Comparison of ENCODE assay signal across 1 cellular context in the genomic region with DNA sequence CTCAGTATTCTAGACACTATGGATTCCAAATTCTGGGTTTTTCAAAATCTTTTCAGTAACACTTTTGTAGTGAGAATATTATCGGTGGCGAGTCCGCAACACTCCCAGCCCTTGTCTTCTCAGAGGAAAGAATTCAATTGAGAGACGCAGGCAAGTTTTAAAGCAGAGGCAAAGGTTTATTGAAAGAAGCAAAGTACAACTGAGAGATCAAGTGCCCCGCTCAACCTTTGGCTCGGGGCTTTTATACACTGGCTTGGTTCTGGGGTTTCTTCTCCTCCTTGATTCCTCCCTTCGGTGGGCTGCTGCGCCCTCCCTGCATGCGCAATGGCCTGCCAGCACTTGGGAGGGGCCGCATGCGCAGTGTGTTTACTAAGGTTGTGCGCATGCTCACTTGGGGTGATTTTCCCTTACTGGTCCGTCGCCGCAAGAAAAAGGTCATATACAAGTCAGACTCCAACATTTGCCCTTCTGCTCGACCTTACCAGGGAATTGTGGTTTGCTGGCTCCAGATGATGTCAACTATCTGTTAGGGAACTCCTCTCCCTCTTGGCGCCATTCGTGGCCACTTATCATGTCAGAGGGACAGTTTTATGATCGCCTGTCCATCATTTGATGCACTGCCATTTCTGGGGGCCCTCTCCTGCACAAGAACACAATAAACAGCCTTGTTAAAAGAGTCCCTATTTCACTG.
TF ChIP-seq lines count a peak whose summit lies in the region.

No MANE protein-coding gene starts in this region.

TF ChIP-seq in HepG2, 621 proteins besides CTCF, POLR2A, EP300 and RAD21 (continued from another document and continues in another):
- TF ChIP-seq HDAC2 (CRISPR knock-in tag; IDR thresholded peaks at IDR 0.05) (peak; percentile 41; the same call in 1 of the 2 replicates), POGZ (CRISPR knock-in tag; IDR thresholded peaks at IDR 0.05) (peak; percentile 82), MEIS2 (CRISPR knock-in tag; IDR thresholded peaks at IDR 0.05) (peak; percentile 44; the same call in 1 of the 2 replicates), NR2C2 (CRISPR knock-in tag; IDR thresholded peaks at IDR 0.05; ENCODE audit: borderline replicate concordance) (peak; percentile 82), HOXD1 (CRISPR knock-in tag; IDR thresholded peaks at IDR 0.05) (0 out of 2 replicates have a peak, but pooled peaks have one; percentile 65), ZNF224 (CRISPR knock-in tag; IDR thresholded peaks at IDR 0.05) (0 out of 2 replicates have a peak, but pooled peaks have one; percentile 48), NR2F1 (CRISPR knock-in tag; IDR thresholded peaks at IDR 0.05) (peak; percentile 39 to 60; a peak in 2 of 4 replicates), MED8 (CRISPR knock-in tag; IDR thresholded peaks at IDR 0.05; ENCODE audit: insufficient replicate concordance) (peak; percentile 28), ZNF652 (CRISPR knock-in tag; IDR thresholded peaks at IDR 0.05; ENCODE audit: borderline replicate concordance, low read depth) (no peak), GABPA (IDR thresholded peaks at IDR 0.05; ENCODE audit: low read depth, low read length) (no peak), GABPA (CRISPR knock-in tag; IDR thresholded peaks at IDR 0.05; ENCODE audit: low read depth) (no peak), ZFP82 (CRISPR knock-in tag; IDR thresholded peaks at IDR 0.05; ENCODE audit: borderline replicate concordance) (peak; percentile 13; the same call in 1 of the 2 replicates), ZNF891 (CRISPR knock-in tag; IDR thresholded peaks at IDR 0.05) (peak; percentile 56; the same call in 1 of the 2 replicates), ARHGAP35 (CRISPR knock-in tag; IDR thresholded peaks at IDR 0.05; ENCODE audit: borderline replicate concordance) (peak; percentile 29; the same call in 1 of the 2 replicates), CEBPB (IDR thresholded peaks at IDR 0.05; ENCODE audit: borderline replicate concordance, low read depth, low read length) (no peak), ZNF326 (CRISPR knock-in tag; IDR thresholded peaks at IDR 0.05; ENCODE audit: borderline replicate concordance) (no peak), MED1 (CRISPR knock-in tag; IDR thresholded peaks at IDR 0.05) (peak; percentile 48), SRY (CRISPR knock-in tag; IDR thresholded peaks at IDR 0.05) (no peak), HNRNPLL (IDR thresholded peaks at IDR 0.05; ENCODE audit: low read depth, low read length, poor library complexity, severe bottlenecking) (peak; percentile 56), ZMYM3 (CRISPR knock-in tag; IDR thresholded peaks at IDR 0.05) (no peak; the same call in 1 of the 2 replicates), ZNF501 (CRISPR knock-in tag; IDR thresholded peaks at IDR 0.05) (peak; percentile 92), KAT8 (CRISPR knock-in tag; IDR thresholded peaks at IDR 0.05) (peak; percentile 88), NR2F6 (IDR thresholded peaks at IDR 0.05) (peak; percentile 53), NR2F6 (CRISPR knock-in tag; IDR thresholded peaks at IDR 0.05) (peak; percentile 57; the same call in 1 of the 2 replicates), SP140L (CRISPR knock-in tag; IDR thresholded peaks at IDR 0.05; ENCODE audit: borderline replicate concordance) (0 out of 2 replicates have a peak, but pooled peaks have one; percentile 36), TCF12 (IDR thresholded peaks at IDR 0.05) (no peak), TCF12 (CRISPR knock-in tag; IDR thresholded peaks at IDR 0.05) (0 out of 2 replicates have a peak, but pooled peaks have one; percentile 28)
- TF ChIP-seq, protein P1, sequence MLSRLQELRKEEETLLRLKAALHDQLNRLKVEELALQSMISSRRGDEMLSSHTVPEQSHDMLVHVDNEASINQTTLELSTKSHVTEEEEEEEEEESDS (CRISPR knock-in tag; IDR thresholded peaks at IDR 0.05; ENCODE audit: borderline replicate concordance): peak; percentile 83; the same call in 1 of the 2 replicates
- TF ChIP-seq, protein P2, sequence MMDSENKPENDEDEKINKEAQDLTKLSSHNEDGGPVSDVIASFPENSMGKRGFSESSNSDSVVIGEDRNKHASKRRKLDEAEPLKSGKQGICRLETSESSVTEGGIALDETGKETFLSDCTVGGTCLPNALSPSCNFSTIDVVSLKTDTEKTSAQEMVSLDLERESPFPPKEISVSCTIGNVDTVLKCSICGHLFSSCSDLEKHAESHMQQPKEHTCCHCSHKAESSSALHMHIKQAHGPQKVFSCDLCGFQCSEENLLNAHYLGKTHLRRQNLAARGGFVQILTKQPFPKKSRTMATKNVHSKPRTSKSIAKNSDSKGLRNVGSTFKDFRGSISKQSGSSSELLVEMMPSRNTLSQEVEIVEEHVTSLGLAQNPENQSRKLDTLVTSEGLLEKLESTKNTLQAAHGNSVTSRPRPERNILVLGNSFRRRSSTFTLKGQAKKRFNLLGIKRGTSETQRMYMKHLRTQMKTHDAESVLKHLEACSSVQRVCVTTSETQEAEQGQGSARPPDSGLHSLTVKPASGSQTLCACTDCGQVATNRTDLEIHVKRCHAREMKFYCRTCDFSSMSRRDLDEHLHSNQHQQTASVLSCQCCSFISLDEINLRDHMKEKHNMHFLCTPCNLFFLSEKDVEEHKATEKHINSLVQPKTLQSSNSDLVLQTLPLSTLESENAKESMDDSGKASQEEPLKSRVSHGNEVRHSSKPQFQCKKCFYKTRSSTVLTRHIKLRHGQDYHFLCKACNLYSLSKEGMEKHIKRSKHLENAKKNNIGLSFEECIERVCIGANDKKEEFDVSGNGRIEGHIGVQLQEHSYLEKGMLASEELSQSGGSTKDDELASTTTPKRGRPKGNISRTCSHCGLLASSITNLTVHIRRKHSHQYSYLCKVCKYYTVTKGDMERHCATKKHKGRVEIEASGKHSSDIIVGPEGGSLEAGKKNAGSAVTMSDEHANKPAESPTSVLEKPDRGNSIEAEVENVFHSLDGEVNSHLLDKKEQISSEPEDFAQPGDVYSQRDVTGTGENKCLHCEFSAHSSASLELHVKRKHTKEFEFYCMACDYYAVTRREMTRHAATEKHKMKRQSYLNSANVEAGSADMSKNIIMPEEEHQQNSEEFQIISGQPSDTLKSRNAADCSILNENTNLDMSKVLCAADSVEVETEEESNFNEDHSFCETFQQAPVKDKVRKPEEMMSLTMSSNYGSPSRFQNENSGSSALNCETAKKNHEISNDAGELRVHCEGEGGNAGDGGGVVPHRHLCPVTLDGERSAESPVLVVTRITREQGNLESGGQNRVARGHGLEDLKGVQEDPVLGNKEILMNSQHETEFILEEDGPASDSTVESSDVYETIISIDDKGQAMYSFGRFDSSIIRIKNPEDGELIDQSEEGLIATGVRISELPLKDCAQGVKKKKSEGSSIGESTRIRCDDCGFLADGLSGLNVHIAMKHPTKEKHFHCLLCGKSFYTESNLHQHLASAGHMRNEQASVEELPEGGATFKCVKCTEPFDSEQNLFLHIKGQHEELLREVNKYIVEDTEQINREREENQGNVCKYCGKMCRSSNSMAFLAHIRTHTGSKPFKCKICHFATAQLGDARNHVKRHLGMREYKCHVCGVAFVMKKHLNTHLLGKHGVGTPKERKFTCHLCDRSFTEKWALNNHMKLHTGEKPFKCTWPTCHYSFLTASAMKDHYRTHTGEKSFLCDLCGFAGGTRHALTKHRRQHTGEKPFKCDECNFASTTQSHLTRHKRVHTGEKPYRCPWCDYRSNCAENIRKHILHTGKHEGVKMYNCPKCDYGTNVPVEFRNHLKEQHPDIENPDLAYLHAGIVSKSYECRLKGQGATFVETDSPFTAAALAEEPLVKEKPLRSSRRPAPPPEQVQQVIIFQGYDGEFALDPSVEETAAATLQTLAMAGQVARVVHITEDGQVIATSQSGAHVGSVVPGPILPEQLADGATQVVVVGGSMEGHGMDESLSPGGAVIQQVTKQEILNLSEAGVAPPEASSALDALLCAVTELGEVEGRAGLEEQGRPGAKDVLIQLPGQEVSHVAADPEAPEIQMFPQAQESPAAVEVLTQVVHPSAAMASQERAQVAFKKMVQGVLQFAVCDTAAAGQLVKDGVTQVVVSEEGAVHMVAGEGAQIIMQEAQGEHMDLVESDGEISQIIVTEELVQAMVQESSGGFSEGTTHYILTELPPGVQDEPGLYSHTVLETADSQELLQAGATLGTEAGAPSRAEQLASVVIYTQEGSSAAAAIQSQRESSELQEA (CRISPR knock-in tag; IDR thresholded peaks at IDR 0.05; ENCODE audit: not compliant biosample characterization): peak; percentile 63
- TF ChIP-seq, protein P3, sequence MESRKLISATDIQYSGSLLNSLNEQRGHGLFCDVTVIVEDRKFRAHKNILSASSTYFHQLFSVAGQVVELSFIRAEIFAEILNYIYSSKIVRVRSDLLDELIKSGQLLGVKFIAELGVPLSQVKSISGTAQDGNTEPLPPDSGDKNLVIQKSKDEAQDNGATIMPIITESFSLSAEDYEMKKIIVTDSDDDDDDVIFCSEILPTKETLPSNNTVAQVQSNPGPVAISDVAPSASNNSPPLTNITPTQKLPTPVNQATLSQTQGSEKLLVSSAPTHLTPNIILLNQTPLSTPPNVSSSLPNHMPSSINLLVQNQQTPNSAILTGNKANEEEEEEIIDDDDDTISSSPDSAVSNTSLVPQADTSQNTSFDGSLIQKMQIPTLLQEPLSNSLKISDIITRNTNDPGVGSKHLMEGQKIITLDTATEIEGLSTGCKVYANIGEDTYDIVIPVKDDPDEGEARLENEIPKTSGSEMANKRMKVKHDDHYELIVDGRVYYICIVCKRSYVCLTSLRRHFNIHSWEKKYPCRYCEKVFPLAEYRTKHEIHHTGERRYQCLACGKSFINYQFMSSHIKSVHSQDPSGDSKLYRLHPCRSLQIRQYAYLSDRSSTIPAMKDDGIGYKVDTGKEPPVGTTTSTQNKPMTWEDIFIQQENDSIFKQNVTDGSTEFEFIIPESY (CRISPR knock-in tag; IDR thresholded peaks at IDR 0.05): 0 out of 2 replicates have a peak, but pooled peaks have one; percentile 12
- TF ChIP-seq, protein P4, sequence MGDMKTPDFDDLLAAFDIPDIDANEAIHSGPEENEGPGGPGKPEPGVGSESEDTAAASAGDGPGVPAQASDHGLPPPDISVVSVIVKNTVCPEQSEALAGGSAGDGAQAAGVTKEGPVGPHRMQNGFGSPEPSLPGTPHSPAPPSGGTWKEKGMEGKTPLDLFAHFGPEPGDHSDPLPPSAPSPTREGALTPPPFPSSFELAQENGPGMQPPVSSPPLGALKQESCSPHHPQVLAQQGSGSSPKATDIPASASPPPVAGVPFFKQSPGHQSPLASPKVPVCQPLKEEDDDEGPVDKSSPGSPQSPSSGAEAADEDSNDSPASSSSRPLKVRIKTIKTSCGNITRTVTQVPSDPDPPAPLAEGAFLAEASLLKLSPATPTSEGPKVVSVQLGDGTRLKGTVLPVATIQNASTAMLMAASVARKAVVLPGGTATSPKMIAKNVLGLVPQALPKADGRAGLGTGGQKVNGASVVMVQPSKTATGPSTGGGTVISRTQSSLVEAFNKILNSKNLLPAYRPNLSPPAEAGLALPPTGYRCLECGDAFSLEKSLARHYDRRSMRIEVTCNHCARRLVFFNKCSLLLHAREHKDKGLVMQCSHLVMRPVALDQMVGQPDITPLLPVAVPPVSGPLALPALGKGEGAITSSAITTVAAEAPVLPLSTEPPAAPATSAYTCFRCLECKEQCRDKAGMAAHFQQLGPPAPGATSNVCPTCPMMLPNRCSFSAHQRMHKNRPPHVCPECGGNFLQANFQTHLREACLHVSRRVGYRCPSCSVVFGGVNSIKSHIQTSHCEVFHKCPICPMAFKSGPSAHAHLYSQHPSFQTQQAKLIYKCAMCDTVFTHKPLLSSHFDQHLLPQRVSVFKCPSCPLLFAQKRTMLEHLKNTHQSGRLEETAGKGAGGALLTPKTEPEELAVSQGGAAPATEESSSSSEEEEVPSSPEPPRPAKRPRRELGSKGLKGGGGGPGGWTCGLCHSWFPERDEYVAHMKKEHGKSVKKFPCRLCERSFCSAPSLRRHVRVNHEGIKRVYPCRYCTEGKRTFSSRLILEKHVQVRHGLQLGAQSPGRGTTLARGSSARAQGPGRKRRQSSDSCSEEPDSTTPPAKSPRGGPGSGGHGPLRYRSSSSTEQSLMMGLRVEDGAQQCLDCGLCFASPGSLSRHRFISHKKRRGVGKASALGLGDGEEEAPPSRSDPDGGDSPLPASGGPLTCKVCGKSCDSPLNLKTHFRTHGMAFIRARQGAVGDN (CRISPR knock-in tag; IDR thresholded peaks at IDR 0.05): peak; percentile 98
- TF ChIP-seq, protein P5, sequence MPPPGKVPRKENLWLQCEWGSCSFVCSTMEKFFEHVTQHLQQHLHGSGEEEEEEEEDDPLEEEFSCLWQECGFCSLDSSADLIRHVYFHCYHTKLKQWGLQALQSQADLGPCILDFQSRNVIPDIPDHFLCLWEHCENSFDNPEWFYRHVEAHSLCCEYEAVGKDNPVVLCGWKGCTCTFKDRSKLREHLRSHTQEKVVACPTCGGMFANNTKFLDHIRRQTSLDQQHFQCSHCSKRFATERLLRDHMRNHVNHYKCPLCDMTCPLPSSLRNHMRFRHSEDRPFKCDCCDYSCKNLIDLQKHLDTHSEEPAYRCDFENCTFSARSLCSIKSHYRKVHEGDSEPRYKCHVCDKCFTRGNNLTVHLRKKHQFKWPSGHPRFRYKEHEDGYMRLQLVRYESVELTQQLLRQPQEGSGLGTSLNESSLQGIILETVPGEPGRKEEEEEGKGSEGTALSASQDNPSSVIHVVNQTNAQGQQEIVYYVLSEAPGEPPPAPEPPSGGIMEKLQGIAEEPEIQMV (CRISPR knock-in tag; IDR thresholded peaks at IDR 0.05; ENCODE audit: low read depth): peak; percentile 71; the same call in 1 of the 2 replicates
- TF ChIP-seq, protein P6, sequence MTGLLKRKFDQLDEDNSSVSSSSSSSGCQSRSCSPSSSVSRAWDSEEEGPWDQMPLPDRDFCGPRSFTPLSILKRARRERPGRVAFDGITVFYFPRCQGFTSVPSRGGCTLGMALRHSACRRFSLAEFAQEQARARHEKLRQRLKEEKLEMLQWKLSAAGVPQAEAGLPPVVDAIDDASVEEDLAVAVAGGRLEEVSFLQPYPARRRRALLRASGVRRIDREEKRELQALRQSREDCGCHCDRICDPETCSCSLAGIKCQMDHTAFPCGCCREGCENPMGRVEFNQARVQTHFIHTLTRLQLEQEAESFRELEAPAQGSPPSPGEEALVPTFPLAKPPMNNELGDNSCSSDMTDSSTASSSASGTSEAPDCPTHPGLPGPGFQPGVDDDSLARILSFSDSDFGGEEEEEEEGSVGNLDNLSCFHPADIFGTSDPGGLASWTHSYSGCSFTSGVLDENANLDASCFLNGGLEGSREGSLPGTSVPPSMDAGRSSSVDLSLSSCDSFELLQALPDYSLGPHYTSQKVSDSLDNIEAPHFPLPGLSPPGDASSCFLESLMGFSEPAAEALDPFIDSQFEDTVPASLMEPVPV (CRISPR knock-in tag; IDR thresholded peaks at IDR 0.05): peak; percentile 80
- TF ChIP-seq, protein P7, sequence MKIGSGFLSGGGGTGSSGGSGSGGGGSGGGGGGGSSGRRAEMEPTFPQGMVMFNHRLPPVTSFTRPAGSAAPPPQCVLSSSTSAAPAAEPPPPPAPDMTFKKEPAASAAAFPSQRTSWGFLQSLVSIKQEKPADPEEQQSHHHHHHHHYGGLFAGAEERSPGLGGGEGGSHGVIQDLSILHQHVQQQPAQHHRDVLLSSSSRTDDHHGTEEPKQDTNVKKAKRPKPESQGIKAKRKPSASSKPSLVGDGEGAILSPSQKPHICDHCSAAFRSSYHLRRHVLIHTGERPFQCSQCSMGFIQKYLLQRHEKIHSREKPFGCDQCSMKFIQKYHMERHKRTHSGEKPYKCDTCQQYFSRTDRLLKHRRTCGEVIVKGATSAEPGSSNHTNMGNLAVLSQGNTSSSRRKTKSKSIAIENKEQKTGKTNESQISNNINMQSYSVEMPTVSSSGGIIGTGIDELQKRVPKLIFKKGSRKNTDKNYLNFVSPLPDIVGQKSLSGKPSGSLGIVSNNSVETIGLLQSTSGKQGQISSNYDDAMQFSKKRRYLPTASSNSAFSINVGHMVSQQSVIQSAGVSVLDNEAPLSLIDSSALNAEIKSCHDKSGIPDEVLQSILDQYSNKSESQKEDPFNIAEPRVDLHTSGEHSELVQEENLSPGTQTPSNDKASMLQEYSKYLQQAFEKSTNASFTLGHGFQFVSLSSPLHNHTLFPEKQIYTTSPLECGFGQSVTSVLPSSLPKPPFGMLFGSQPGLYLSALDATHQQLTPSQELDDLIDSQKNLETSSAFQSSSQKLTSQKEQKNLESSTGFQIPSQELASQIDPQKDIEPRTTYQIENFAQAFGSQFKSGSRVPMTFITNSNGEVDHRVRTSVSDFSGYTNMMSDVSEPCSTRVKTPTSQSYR (CRISPR knock-in tag; IDR thresholded peaks at IDR 0.05; ENCODE audit: borderline replicate concordance): peak; percentile 43; the same call in 1 of the 2 replicates
